Comparison of ENCODE assay signal across 8 cellular contexts in the genomic region with DNA sequence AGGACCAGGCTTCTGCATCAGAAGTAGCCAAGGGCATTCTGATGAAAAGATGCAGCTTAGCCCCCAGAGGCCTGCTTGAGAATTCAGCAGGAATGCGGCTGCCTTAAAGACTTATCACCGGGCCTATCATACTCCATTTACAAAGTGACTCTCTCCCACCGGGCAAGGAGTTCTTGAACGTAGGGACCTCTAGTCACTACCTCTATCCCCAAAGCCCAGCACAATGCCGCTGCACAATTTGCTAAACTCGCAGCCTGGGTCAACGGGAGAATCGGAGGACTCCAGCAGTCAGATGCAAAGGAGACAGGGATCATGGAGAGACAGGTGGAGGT. TPM values are rescaled to one million over a fixed set of nuclear protein-coding genes. Genes with fewer than 3 reads are reported as not detected.
DNase-seq lines count a peak whose midpoint lies in the region; ATAC-seq and TF ChIP-seq lines count a peak whose summit lies in the region.

No MANE protein-coding gene starts in this region.

- POLR2A ChIA-PET in WTC11 (lab: Charles Lee): interaction anchor here (0.6 to 1.4 kb wide), 3 partner anchors 11 to 78 kb away, joined by 3 to 4 read pairs (median 4); a partner anchor contains a TSS

- TF ChIP-seq CTCF in 22Rv1 (IDR thresholded peaks at IDR 0.05) (no peak), WTC11 (IDR thresholded peaks at IDR 0.05) (no peak), psoas muscle (IDR thresholded peaks at IDR 0.05) (no peak)

- peak overlapping the region; percentile 99 for H3K27ac Mint-ChIP-seq in WTC11

- H3K27me3 Mint-ChIP-seq in WTC11 (ENCODE audit: low read depth): no peaks in the 10 kb centered on the region

- peak; percentile 8 for ATAC-seq in GM18873 (IDR thresholded peaks at IDR 0.05; ENCODE audit: low FRiP score, unreplicated experiment)
- peak; percentile 25 for ATAC-seq in HG03135 (IDR thresholded peaks at IDR 0.05; ENCODE audit: unreplicated experiment)
- peak; percentile 33 for ATAC-seq in WTC11
- peak; percentile 14 for ATAC-seq in Right ventricle myocardium superior (ENCODE audit: poor library complexity)
- ATAC-seq in psoas muscle: peak; percentile 5 to 31 (median 12)

- peak overlapping the region; percentile 74 for H3K27ac ChIP-seq in 22Rv1
- H3K27ac ChIP-seq in psoas muscle: peak overlapping the region; percentile 96

- H3K9me3 Mint-ChIP-seq in WTC11: no peaks in the 10 kb centered on the region

- peaks cover 17% of the 10 kb centered on the region for H3K4me1 ChIP-seq in psoas muscle

- intact Hi-C loops in Right ventricle myocardium superior (cut with DNase I) (no loop called here), psoas muscle (cut with DNase I) (no loop called here)

- DNase-seq in WTC11 (ENCODE audit: low spot score) (no peak), Right ventricle myocardium superior (no peak), psoas muscle (no peak), NCI-H748 treated with DMSO at 0.1 percent for 48 hours (lab: John Stamatoyannopoulos, UW) (no peak), NCI-H187 treated with DMSO at 0.1 percent for 48 hours (lab: John Stamatoyannopoulos, UW) (no peak)

- H3K4me3 ChIP-seq in psoas muscle: peak overlapping the region; percentile 93

- H3K4me1 Mint-ChIP-seq in WTC11: peaks cover 9% of the 10 kb centered on the region

- peaks cover 2 to 37% of the 10 kb centered on the region in 2 donors for H3K36me3 ChIP-seq in psoas muscle (ENCODE audit: insufficient read depth in 1 of 2, low read depth in 1 of 2)

- peaks cover 22% of the 10 kb centered on the region for H3K36me3 Mint-ChIP-seq in WTC11

- no peaks in the 10 kb centered on the region for H3K9me3 ChIP-seq in psoas muscle

- peak overlapping the region; percentile 100 for H3K4me3 Mint-ChIP-seq in WTC11

- CTCF ChIA-PET in WTC11 (lab: Charles Lee): interaction anchor here (1.7 kb wide), 1 partner anchor 10 kb away, joined by 7 read pairs; no protein-coding TSS in a partner anchor

- H3K27me3 ChIP-seq in psoas muscle (ENCODE audit: insufficient read depth in 3 of 3, low read length in 2 of 3): no peaks in the 10 kb centered on the region

- WGBS in psoas muscle, 3 donors: 0 to 2% (median 1%) methylated on average over 8 of the region's 8 CpGs

TF ChIP-seq in WTC11, 78 proteins besides CTCF, POLR2A, EP300 and RAD21:
- TF ChIP-seq, protein P1, sequence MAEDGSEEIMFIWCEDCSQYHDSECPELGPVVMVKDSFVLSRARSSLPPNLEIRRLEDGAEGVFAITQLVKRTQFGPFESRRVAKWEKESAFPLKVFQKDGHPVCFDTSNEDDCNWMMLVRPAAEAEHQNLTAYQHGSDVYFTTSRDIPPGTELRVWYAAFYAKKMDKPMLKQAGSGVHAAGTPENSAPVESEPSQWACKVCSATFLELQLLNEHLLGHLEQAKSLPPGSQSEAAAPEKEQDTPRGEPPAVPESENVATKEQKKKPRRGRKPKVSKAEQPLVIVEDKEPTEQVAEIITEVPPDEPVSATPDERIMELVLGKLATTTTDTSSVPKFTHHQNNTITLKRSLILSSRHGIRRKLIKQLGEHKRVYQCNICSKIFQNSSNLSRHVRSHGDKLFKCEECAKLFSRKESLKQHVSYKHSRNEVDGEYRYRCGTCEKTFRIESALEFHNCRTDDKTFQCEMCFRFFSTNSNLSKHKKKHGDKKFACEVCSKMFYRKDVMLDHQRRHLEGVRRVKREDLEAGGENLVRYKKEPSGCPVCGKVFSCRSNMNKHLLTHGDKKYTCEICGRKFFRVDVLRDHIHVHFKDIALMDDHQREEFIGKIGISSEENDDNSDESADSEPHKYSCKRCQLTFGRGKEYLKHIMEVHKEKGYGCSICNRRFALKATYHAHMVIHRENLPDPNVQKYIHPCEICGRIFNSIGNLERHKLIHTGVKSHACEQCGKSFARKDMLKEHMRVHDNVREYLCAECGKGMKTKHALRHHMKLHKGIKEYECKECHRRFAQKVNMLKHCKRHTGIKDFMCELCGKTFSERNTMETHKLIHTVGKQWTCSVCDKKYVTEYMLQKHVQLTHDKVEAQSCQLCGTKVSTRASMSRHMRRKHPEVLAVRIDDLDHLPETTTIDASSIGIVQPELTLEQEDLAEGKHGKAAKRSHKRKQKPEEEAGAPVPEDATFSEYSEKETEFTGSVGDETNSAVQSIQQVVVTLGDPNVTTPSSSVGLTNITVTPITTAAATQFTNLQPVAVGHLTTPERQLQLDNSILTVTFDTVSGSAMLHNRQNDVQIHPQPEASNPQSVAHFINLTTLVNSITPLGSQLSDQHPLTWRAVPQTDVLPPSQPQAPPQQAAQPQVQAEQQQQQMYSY (CRISPR knock-in tag; IDR thresholded peaks at IDR 0.05): no peak
- TF ChIP-seq FOXJ3 (CRISPR knock-in tag; IDR thresholded peaks at IDR 0.05; ENCODE audit: borderline replicate concordance): no peak
- no peak for TF ChIP-seq NR3C1 (CRISPR knock-in tag; conservative IDR thresholded peaks at IDR 0.05; ENCODE audit: low read depth)
- TF ChIP-seq ZNF317 (CRISPR knock-in tag; IDR thresholded peaks at IDR 0.05; ENCODE audit: borderline replicate concordance, low read depth): no peak
- TF ChIP-seq, protein P2, sequence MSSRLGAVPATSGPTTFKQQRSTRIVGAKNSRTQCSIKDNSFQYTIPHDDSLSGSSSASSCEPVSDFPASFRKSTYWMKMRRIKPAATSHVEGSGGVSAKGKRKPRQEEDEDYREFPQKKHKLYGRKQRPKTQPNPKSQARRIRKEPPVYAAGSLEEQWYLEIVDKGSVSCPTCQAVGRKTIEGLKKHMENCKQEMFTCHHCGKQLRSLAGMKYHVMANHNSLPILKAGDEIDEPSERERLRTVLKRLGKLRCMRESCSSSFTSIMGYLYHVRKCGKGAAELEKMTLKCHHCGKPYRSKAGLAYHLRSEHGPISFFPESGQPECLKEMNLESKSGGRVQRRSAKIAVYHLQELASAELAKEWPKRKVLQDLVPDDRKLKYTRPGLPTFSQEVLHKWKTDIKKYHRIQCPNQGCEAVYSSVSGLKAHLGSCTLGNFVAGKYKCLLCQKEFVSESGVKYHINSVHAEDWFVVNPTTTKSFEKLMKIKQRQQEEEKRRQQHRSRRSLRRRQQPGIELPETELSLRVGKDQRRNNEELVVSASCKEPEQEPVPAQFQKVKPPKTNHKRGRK (CRISPR knock-in tag; IDR thresholded peaks at IDR 0.05; ENCODE audit: borderline replicate concordance): no peak
- TF ChIP-seq, protein P3, sequence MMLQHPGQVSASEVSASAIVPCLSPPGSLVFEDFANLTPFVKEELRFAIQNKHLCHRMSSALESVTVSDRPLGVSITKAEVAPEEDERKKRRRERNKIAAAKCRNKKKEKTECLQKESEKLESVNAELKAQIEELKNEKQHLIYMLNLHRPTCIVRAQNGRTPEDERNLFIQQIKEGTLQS (CRISPR knock-in tag; conservative IDR thresholded peaks at IDR 0.05): no peak
- TF ChIP-seq CREM (CRISPR knock-in tag; IDR thresholded peaks at IDR 0.05): no peak
- TF ChIP-seq, protein P4, sequence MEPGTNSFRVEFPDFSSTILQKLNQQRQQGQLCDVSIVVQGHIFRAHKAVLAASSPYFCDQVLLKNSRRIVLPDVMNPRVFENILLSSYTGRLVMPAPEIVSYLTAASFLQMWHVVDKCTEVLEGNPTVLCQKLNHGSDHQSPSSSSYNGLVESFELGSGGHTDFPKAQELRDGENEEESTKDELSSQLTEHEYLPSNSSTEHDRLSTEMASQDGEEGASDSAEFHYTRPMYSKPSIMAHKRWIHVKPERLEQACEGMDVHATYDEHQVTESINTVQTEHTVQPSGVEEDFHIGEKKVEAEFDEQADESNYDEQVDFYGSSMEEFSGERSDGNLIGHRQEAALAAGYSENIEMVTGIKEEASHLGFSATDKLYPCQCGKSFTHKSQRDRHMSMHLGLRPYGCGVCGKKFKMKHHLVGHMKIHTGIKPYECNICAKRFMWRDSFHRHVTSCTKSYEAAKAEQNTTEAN (CRISPR knock-in tag; IDR thresholded peaks at IDR 0.05): no peak

RNA-seq across cellular contexts. Expression of a gene that starts 0.7 kb away (rescaled TPM):
- total RNA-seq in WTC11 (2021): 19.4 to 21.7 TPM (median 20.5 TPM) in 3 replicates
- total RNA-seq in Right ventricle myocardium superior: 7.4 TPM
- total RNA-seq in psoas muscle: 1 to 10 TPM; 4.1 to 5.7 (median 4.5) TPM
- polyA plus RNA-seq in psoas muscle: 1 to 10 TPM; 3.8 to 5.1 (median 4.7) TPM

RNA-seq across cellular contexts. Expression of a gene that starts 27.8 kb away (rescaled TPM):
- not detected in 3 replicates for total RNA-seq in WTC11 (2021)
- not detected for total RNA-seq in Right ventricle myocardium superior
- total RNA-seq in psoas muscle: not detected
- polyA plus RNA-seq in psoas muscle: not detected

RNA-seq across cellular contexts. Expression of a gene that starts 39.0 kb away (rescaled TPM):
- total RNA-seq in WTC11 (2021): not detected in 3 replicates
- total RNA-seq in Right ventricle myocardium superior: not detected
- not detected for total RNA-seq in psoas muscle
- polyA plus RNA-seq in psoas muscle: not detected
